In the genomic region with DNA sequence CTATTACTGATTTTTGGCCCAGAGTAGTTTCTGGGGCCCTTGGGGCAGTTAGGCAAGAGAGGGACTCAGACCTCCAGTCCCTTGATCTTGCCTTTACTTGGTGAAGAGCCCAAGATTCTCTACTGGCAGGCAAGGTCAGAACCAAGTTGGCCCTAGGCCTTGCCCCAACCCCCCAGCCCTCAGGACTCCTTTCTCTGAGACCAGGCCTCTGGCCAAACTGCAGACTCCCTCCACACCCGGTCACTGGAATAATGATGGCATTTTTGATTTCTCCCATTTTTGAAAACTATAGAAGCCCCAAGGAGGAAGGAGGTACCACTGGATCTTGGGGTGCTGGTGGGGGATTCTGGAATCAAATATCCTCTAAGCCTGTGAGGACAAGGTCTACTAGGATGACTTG, we compare ENCODE assay signal across 21 cellular contexts. TPM values are rescaled to one million over a fixed set of nuclear protein-coding genes. Genes with fewer than 3 reads are reported as not detected.
DNase-seq lines count a peak whose midpoint lies in the region; ATAC-seq, FAIRE-seq and TF ChIP-seq lines count a peak whose summit lies in the region.
"Had no signal": no experiment of that assay in that cellular context is flagged by ENCODE, and none has a peak within 500 bp of the region (broad histone marks: within the 10 kb centered on the region; RNA-seq: fewer than 3 reads in every experiment).

No MANE protein-coding gene starts in this region.

- H3K27me3 Mint-ChIP-seq in endodermal cell (ENCODE audit: insufficient read depth) = peaks cover 100% of the 10 kb centered on the region

- TF ChIP-seq CTCF in A549 (IDR thresholded peaks at IDR 0.05) (no peak), HCT116 (IDR thresholded peaks at IDR 0.05 in 2 of 3, conservative IDR thresholded peaks at IDR 0.05 in 1 of 3; ENCODE audit: borderline replicate concordance in 1 of 3, insufficient read depth in 1 of 3, low read depth in 2 of 3, low read length in 2 of 3) (no peak), endodermal cell (conservative IDR thresholded peaks at IDR 0.05) (no peak), esophagus squamous epithelium (IDR thresholded peaks at IDR 0.05) (no peak), right atrium auricular region (IDR thresholded peaks at IDR 0.05) (no peak)

- no peaks in the 10 kb centered on the region for H3K9me3 Mint-ChIP-seq in endodermal cell
- H3K9me3 Mint-ChIP-seq: CD8-positive, alpha-beta memory T cell had no signal

- no peak overlapping the region for H2AFZ ChIP-seq in HCT116 (ENCODE audit: low read depth, low read length, poor library complexity, severe bottlenecking)

- ATAC-seq in A549 (no peak), HCT116 (no peak)

- H3K4me2 ChIP-seq in A549 = peak overlapping the region; percentile 68
- H3K4me2 ChIP-seq in HCT116 (ENCODE audit: low read length) = peak overlapping the region; percentile 90; the same call in 1 of the 2 replicates
- H3K4me2 ChIP-seq: BLaER1 treated with 17β-estradiol and CSF1 and Interleukin-3, amounts not matched to agents 10 nM and 100 nM had no signal

- no peak overlapping the region for H3K4me3 Mint-ChIP-seq in endodermal cell

- BruUV-seq in HCT116 (replicated peaks; lab: Mats Ljungman, UMichigan) = no TSS peak

- CTCF ChIA-PET in A549 (lab: Yijun Ruan, JAX) (interaction anchor here (1.0 to 2.9 kb wide), 4 partner anchors 8 to 235 kb away, joined by 3 to 25 read pairs (median 9); a partner anchor contains a TSS), HCT116 (lab: Charles Lee) (no interaction called here)

- H3K27ac ChIP-seq in A549 (peak overlapping the region; percentile 92 to 95), HCT116 (ENCODE audit: low read depth, low read length) (no peak overlapping the region), endodermal cell (ENCODE audit: low read depth, low read length) (no peak overlapping the region), mucosa of rectum (ENCODE audit: low read depth in 2 of 2, low read length in 2 of 2) (peak overlapping the region; percentile 94), esophagus squamous epithelium (no peak overlapping the region), right atrium auricular region (no peak overlapping the region)
- H3K27ac ChIP-seq: BLaER1 treated with 17β-estradiol and CSF1 and Interleukin-3, amounts not matched to agents 10 nM and 100 nM; HL-60 had no signal

- no peak overlapping the region for H3K27ac Mint-ChIP-seq in endodermal cell

- FAIRE-seq in A549 (lab: Jason Lieb, UNC) (no peak), H54 (lab: Jason Lieb, UNC) (no peak)
- FAIRE-seq: G401.6, GM12891, GM18507, H1 had no signal

- no peaks in the 10 kb centered on the region for H4K20me1 ChIP-seq in HCT116 (ENCODE audit: insufficient read depth)

- no peak for TF ChIP-seq RAD21 in A549 (conservative IDR thresholded peaks at IDR 0.05 in 1 of 2, IDR thresholded peaks at IDR 0.05 in 1 of 2)
- TF ChIP-seq RAD21 in HCT116 (IDR thresholded peaks at IDR 0.05; ENCODE audit: low read depth) = no peak

- intact Hi-C loops in HCT116 (cut with micrococcal nuclease) = no loop called here
- intact Hi-C loops in esophagus squamous epithelium (cut with DNase I) = no loop called here

- peaks cover 79% of the 10 kb centered on the region for H3K79me2 ChIP-seq in HCT116 (ENCODE audit: insufficient read depth, low read length)

- whole genome bisulfite sequencing in A549 (ENCODE audit: missing lambda C conversion rate) = 56% methylated on average over 1 of the region's 1 CpG
- 50% methylated on average over 1 of the region's 1 CpG; no CpG with 5 or more reads in 1 of the 2 experiments for WGBS in endodermal cell (ENCODE audit: insufficient coverage in 1 of 2, insufficient read length in 1 of 2), 2 experiments
- WGBS in esophagus squamous epithelium, 2 donors = 25 to 83% methylated on average over 1 of the region's 1 CpG

- H3K36me3 Mint-ChIP-seq in endodermal cell (ENCODE audit: low read depth) = no peaks in the 10 kb centered on the region

- no peak for TF ChIP-seq POLR2A in A549 (IDR thresholded peaks at IDR 0.05; ENCODE audit: low read length)
- TF ChIP-seq POLR2A in HCT116 (IDR thresholded peaks at IDR 0.05; ENCODE audit: borderline replicate concordance, extremely low read depth, insufficient read depth, insufficient read length) = no peak
- TF ChIP-seq POLR2A in H54 (IDR thresholded peaks at IDR 0.05; ENCODE audit: low read depth, low read length) = no peak
- no peak for TF ChIP-seq POLR2A in esophagus squamous epithelium (IDR thresholded peaks at IDR 0.05)

- H3K4me1 ChIP-seq in A549 = peaks cover 44% of the 10 kb centered on the region
- H3K4me1 ChIP-seq in HCT116 (ENCODE audit: control insufficient read depth in 1 of 2, insufficient read depth in 2 of 2, low read length in 2 of 2) = peaks cover 17 to 46% of the 10 kb centered on the region in 2 experiments; a peak in 3 of 4 replicates
- H3K4me1 ChIP-seq in endodermal cell (ENCODE audit: control insufficient read depth, insufficient read depth, low read length) = peaks cover 3% of the 10 kb centered on the region
- H3K4me1 ChIP-seq in mucosa of rectum (ENCODE audit: control insufficient read depth in 2 of 2, insufficient read depth in 2 of 2, low read length in 2 of 2) = peaks cover 25 to 47% of the 10 kb centered on the region in 2 donors
- H3K4me1 ChIP-seq in esophagus squamous epithelium = peaks cover 8 to 27% (median 8%) of the 10 kb centered on the region in 3 donors
- peaks cover 0 to 15% of the 10 kb centered on the region in 2 donors for H3K4me1 ChIP-seq in right atrium auricular region

- H3K9me3 ChIP-seq in A549 (no peaks in the 10 kb centered on the region), HCT116 (ENCODE audit: control insufficient read depth in 1 of 2, insufficient read depth in 1 of 2, low read depth in 1 of 2, low read length in 2 of 2) (no peaks in the 10 kb centered on the region), endodermal cell (ENCODE audit: control insufficient read depth, low read length) (no peaks in the 10 kb centered on the region), mucosa of rectum (ENCODE audit: control insufficient read depth in 2 of 2, low read length in 2 of 2) (no peaks in the 10 kb centered on the region), esophagus squamous epithelium (no peaks in the 10 kb centered on the region), right atrium auricular region (no peaks in the 10 kb centered on the region)

- RAD21 ChIA-PET in HCT116 (lab: Charles Lee; ENCODE audit: low non-redundant PET in 1 of 2, low total read pairs in 2 of 2, uncharacterized antibody in 2 of 2, unreplicated experiment in 2 of 2) = no interaction called here

- H3K9ac ChIP-seq in HCT116 (ENCODE audit: low read length) (no peak overlapping the region), endodermal cell (ENCODE audit: extremely low read depth, low read length, poor library complexity, severe bottlenecking) (no peak overlapping the region), mucosa of rectum (ENCODE audit: low read depth in 1 of 2, low read length in 2 of 2) (peak overlapping the region; percentile 92 to 98)
- H3K9ac ChIP-seq: BLaER1 treated with 17β-estradiol and CSF1 and Interleukin-3, amounts not matched to agents 10 nM and 100 nM had no signal

- no peak for TF ChIP-seq EP300 in A549 (IDR thresholded peaks at IDR 0.05)

- H3K27me3 ChIP-seq in HCT116 (ENCODE audit: insufficient read depth, low read length) = no peaks in the 10 kb centered on the region
- H3K27me3 ChIP-seq in endodermal cell (ENCODE audit: control insufficient read depth, insufficient read depth, low read length, poor library complexity, severe bottlenecking) = peaks cover 100% of the 10 kb centered on the region
- H3K27me3 ChIP-seq in mucosa of rectum (ENCODE audit: control insufficient read depth in 2 of 2, insufficient read depth in 2 of 2, low read length in 2 of 2) = peaks cover 4 to 9% of the 10 kb centered on the region in 2 donors
- H3K27me3 ChIP-seq in esophagus squamous epithelium = peaks cover 35 to 100% (median 48%) of the 10 kb centered on the region in 4 donors
- H3K27me3 ChIP-seq in right atrium auricular region = peaks cover 23 to 37% of the 10 kb centered on the region in 2 donors

- H3K4me3 ChIP-seq in A549 = peak overlapping the region; percentile 74
- H3K4me3 ChIP-seq in HCT116 (replicated peaks in 1 of 2; ENCODE audit: low read depth in 1 of 2, low read length in 2 of 2) = no peak overlapping the region
- no peak overlapping the region for H3K4me3 ChIP-seq in endodermal cell (ENCODE audit: low read length)
- H3K4me3 ChIP-seq in mucosa of rectum (ENCODE audit: low read length in 2 of 2) = peak overlapping the region; percentile 74 to 83
- no peak overlapping the region for H3K4me3 ChIP-seq in esophagus squamous epithelium
- no peak overlapping the region for H3K4me3 ChIP-seq in right atrium auricular region
- H3K4me3 ChIP-seq: BLaER1 treated with 17β-estradiol and CSF1 and Interleukin-3, amounts not matched to agents 10 nM and 100 nM had no signal

- H3K36me3 ChIP-seq in HCT116 (ENCODE audit: control insufficient read depth in 1 of 2, insufficient read depth in 2 of 2, low read length in 2 of 2) (peaks cover 0 to 15% of the 10 kb centered on the region in 2 experiments; a peak in 1 of 4 replicates), endodermal cell (ENCODE audit: control insufficient read depth, insufficient read depth, low read length) (no peaks in the 10 kb centered on the region), mucosa of rectum (ENCODE audit: control insufficient read depth in 2 of 2, insufficient read depth in 2 of 2, low read length in 2 of 2) (no peaks in the 10 kb centered on the region), esophagus squamous epithelium (no peaks in the 10 kb centered on the region), right atrium auricular region (no peaks in the 10 kb centered on the region)
- H3K36me3 ChIP-seq: BLaER1 treated with 17β-estradiol and CSF1 and Interleukin-3, amounts not matched to agents 10 nM and 100 nM had no signal

- POLR2A ChIA-PET in A549 (lab: Yijun Ruan, JAX) (interaction anchor here (0.6 to 1.1 kb wide), 2 partner anchors 18 to 84 kb away, joined by 3 read pairs; a partner anchor contains a TSS), HCT116 (lab: Charles Lee) (no interaction called here)

- H3K9me2 ChIP-seq in HCT116 (ENCODE audit: insufficient read depth) = no peaks in the 10 kb centered on the region

- H3K4me1 Mint-ChIP-seq in endodermal cell = peaks cover 4% of the 10 kb centered on the region

- DNase-seq in A549 (ENCODE audit: low read depth in 1 of 2, low spot score in 1 of 2) = no peak
- no peak for DNase-seq in HCT116 (ENCODE audit: low read depth, low spot score)
- peak; percentile 14 for DNase-seq in endodermal cell
- no peak for DNase-seq in H54 (ENCODE audit: insufficient read length, low spot score)
- DNase-seq in SW480 (ENCODE audit: low spot score) = no peak
- DNase-seq in esophagus squamous epithelium (lab: John Stamatoyannopoulos, UW) = no peak
- no peak for DNase-seq in right atrium auricular region (ENCODE audit: low spot score)
- DNase-seq: 8988T; CD8-positive, alpha-beta memory T cell; DND-41; NCI-H1417 treated with DMSO at 0.1 percent for 48 hours; NCI-H1930; NCI-H526 treated with DMSO at 0.1 percent for 48 hours; SHP77 had no signal

RNA-seq across cellular contexts. Expression of a gene that starts 18.0 kb away (rescaled TPM):
- 22.0 and 24.6 TPM in 2 replicates for polyA plus RNA-seq in A549 (2011; rRNA removed)
- polyA plus RNA-seq in A549 (2012; cell fraction: cytosol; rRNA removed) = 10.3 and 12.9 TPM in 2 replicates
- polyA plus RNA-seq in A549 (2012; cell fraction: nucleus; rRNA removed) = 11.1 and 12.9 TPM in 2 replicates
- polyA plus RNA-seq in A549 (2017; fragmentation: RNase III; extraction: RNeasy Plus Mini Kit Qiagen cat#74134 plus additional on column Dnase treatment) = 5.6 to 7.3 TPM (median 6.2 TPM) in 3 replicates
- polyA minus RNA-seq in A549 (2011; rRNA and poly(A)+ RNA removed) = 10.4 and 12.1 TPM in 2 replicates
- total RNA-seq in HCT116 (2021; ENCODE audit: unreplicated experiment) = 40.1 TPM
- polyA plus RNA-seq in HCT116 (2012) = 30.3 and 41.0 TPM in 2 replicates
- not detected for total RNA-seq in endodermal cell
- polyA plus RNA-seq in endodermal cell (2013, experiment 1 of 2) = 45.1 TPM
- polyA plus RNA-seq in endodermal cell (2013, experiment 2 of 2) = 30.1 TPM
- not detected for total RNA-seq in esophagus squamous epithelium
- not detected for total RNA-seq in right atrium auricular region
- total RNA-seq: H1 had no signal
- polyA plus RNA-seq: CD8-positive, alpha-beta memory T cell; H1 had no signal

RNA-seq across cellular contexts. Expression of a gene that starts 29.1 kb away (rescaled TPM):
- polyA plus RNA-seq in A549 (2011; rRNA removed) (8.9 and 11.1 TPM in 2 replicates), A549 (2017; fragmentation: RNase III; extraction: RNeasy Plus Mini Kit Qiagen cat#74134 plus additional on column Dnase treatment) (4.6 to 5.8 TPM (median 4.7 TPM) in 3 replicates)
- polyA plus RNA-seq in A549 (2012; cell fraction: cytosol; rRNA removed) = 12.3 and 15.2 TPM in 2 replicates
- polyA plus RNA-seq in A549 (2012; cell fraction: nucleus; rRNA removed) = 12.8 and 13.1 TPM in 2 replicates
- 4.1 and 5.1 TPM in 2 replicates for polyA minus RNA-seq in A549 (2011; rRNA and poly(A)+ RNA removed)
- total RNA-seq in HCT116 (2021; ENCODE audit: unreplicated experiment) (44.7 TPM), endodermal cell (not detected), esophagus squamous epithelium (not detected), right atrium auricular region (not detected)
- 15.4 and 23.9 TPM in 2 replicates for polyA plus RNA-seq in HCT116 (2012)
- 10.3 TPM for polyA plus RNA-seq in endodermal cell (2013, experiment 1 of 2)
- polyA plus RNA-seq in endodermal cell (2013, experiment 2 of 2) = 7.2 TPM
- total RNA-seq: CD8-positive, alpha-beta memory T cell; H1 had no signal
- polyA plus RNA-seq: CD8-positive, alpha-beta memory T cell; H1 had no signal

RNA-seq across cellular contexts. Expression of a gene that starts 33.3 kb away (rescaled TPM):
- polyA plus RNA-seq in A549 (2011; rRNA removed) (15.4 and 22.3 TPM in 2 replicates), A549 (2017; fragmentation: RNase III; extraction: RNeasy Plus Mini Kit Qiagen cat#74134 plus additional on column Dnase treatment) (27.4 to 32.3 TPM (median 27.4 TPM) in 3 replicates)
- 16.9 TPM in 2 replicates for polyA plus RNA-seq in A549 (2012; cell fraction: cytosol; rRNA removed)
- 9.0 and 12.5 TPM in 2 replicates for polyA plus RNA-seq in A549 (2012; cell fraction: nucleus; rRNA removed)
- 6.5 and 6.6 TPM in 2 replicates for polyA minus RNA-seq in A549 (2011; rRNA and poly(A)+ RNA removed)
- total RNA-seq in HCT116 (2021; ENCODE audit: unreplicated experiment) (33.6 TPM), endodermal cell (not detected), esophagus squamous epithelium (under 1 TPM in 2 of 4 donors, not detected in 2; 0.38 to 0.64 TPM), right atrium auricular region (under 1 TPM; 0.24 to 0.78 TPM)
- 16.8 and 23.4 TPM in 2 replicates for polyA plus RNA-seq in HCT116 (2012)
- polyA plus RNA-seq in endodermal cell (2013, experiment 1 of 2) = 5.6 TPM
- 6.0 TPM for polyA plus RNA-seq in endodermal cell (2013, experiment 2 of 2)
- total RNA-seq: H1 had no signal
- polyA plus RNA-seq: H1 had no signal

RNA-seq across cellular contexts. Expression of a gene that starts 39.4 kb away (rescaled TPM):
- polyA plus RNA-seq in A549 (2011; rRNA removed) = 9.4 and 10.2 TPM in 2 replicates
- polyA plus RNA-seq in A549 (2012; cell fraction: cytosol; rRNA removed) = 8.7 and 9.0 TPM in 2 replicates
- polyA plus RNA-seq in A549 (2012; cell fraction: nucleus; rRNA removed) = 48.0 and 49.7 TPM in 2 replicates
- 12.3 to 14.9 TPM (median 14.7 TPM) in 3 replicates for polyA plus RNA-seq in A549 (2017; fragmentation: RNase III; extraction: RNeasy Plus Mini Kit Qiagen cat#74134 plus additional on column Dnase treatment)
- polyA minus RNA-seq in A549 (2011; rRNA and poly(A)+ RNA removed) = 4.4 and 4.9 TPM in 2 replicates
- total RNA-seq in HCT116 (2021; ENCODE audit: unreplicated experiment) = 64.8 TPM
- polyA plus RNA-seq in HCT116 (2012) = 17.5 and 28.9 TPM in 2 replicates
- total RNA-seq in endodermal cell = not detected
- 14.4 TPM for polyA plus RNA-seq in endodermal cell (2013, experiment 1 of 2)
- 10.0 TPM for polyA plus RNA-seq in endodermal cell (2013, experiment 2 of 2)
- total RNA-seq in esophagus squamous epithelium = 1 to 10 TPM in 2 of 4 donors, not detected in 2; 1.3 to 3.1 TPM
- 1 to 10 TPM in 1 of 2 donors, under 1 TPM in 1; 0.82 to 2.6 TPM for total RNA-seq in right atrium auricular region
- total RNA-seq: H1 had no signal
- polyA plus RNA-seq: CD8-positive, alpha-beta memory T cell; H1 had no signal

RNA-seq across cellular contexts. Expression of a gene that starts 50.6 kb away (rescaled TPM):
- polyA plus RNA-seq in A549 (2011; rRNA removed) = 2.5 and 2.7 TPM in 2 replicates
- polyA plus RNA-seq in A549 (2012; cell fraction: cytosol; rRNA removed) = 1.9 and 2.5 TPM in 2 replicates
- polyA plus RNA-seq in A549 (2012; cell fraction: nucleus; rRNA removed) = 21.9 and 24.5 TPM in 2 replicates
- 2.1 to 3.0 TPM (median 2.4 TPM) in 3 replicates for polyA plus RNA-seq in A549 (2017; fragmentation: RNase III; extraction: RNeasy Plus Mini Kit Qiagen cat#74134 plus additional on column Dnase treatment)
- polyA minus RNA-seq in A549 (2011; rRNA and poly(A)+ RNA removed) = 0.39 and 0.74 TPM in 2 replicates
- total RNA-seq in HCT116 (2021; ENCODE audit: unreplicated experiment) = 19.8 TPM
- 6.5 and 12.0 TPM in 2 replicates for polyA plus RNA-seq in HCT116 (2012)
- not detected for total RNA-seq in endodermal cell
- 5.3 TPM for polyA plus RNA-seq in endodermal cell (2013, experiment 1 of 2)
- polyA plus RNA-seq in endodermal cell (2013, experiment 2 of 2) = 2.5 TPM
- total RNA-seq in esophagus squamous epithelium = not detected
- not detected for total RNA-seq in right atrium auricular region
- total RNA-seq: CD8-positive, alpha-beta memory T cell; H1 had no signal
- polyA plus RNA-seq: CD8-positive, alpha-beta memory T cell; H1 had no signal

Comparison
In these comparisons a context has a peak if more than half of its experiments do, and no peak if none do; other contexts are left out.
1. H3K27ac ChIP-seq: peak in A549 (2 of 2) and mucosa of rectum (2 of 2); none in HCT116 (single experiment), endodermal cell (single experiment), esophagus squamous epithelium (0 of 4) and right atrium auricular region (0 of 2).
2. H3K4me3 ChIP-seq: peak in A549 (single experiment) and mucosa of rectum (2 of 2); none in HCT116 (0 of 2), endodermal cell (single experiment), esophagus squamous epithelium (0 of 4) and right atrium auricular region (0 of 2).
3. H3K9ac ChIP-seq: peak in mucosa of rectum (2 of 2); none in HCT116 (single experiment) and endodermal cell (single experiment).
4. RNA of a gene that starts 18.0 kb away (total RNA-seq): 40.1 TPM in HCT116 (single experiment); not detected in endodermal cell, not detected in esophagus squamous epithelium and not detected in right atrium auricular region; every median in the first group is over 10 times any median in the second.
5. RNA of a gene that starts 29.1 kb away (total RNA-seq): 44.7 TPM in HCT116 (single experiment); not detected in endodermal cell, not detected in esophagus squamous epithelium and not detected in right atrium auricular region; every median in the first group is over 10 times any median in the second.
6. RNA of a gene that starts 33.3 kb away (total RNA-seq): 33.6 TPM in HCT116 (single experiment); 0.24 to 0.78 TPM in right atrium auricular region, 0.38 to 0.64 TPM in esophagus squamous epithelium and not detected in endodermal cell; every median in the first group is over 10 times any median in the second.